In genomic region chr21:33028759-33029511, GRCh38 we compare ENCODE assay signal across 8 cellular contexts. TPM values are rescaled to one million over a fixed set of nuclear protein-coding genes. Genes with fewer than 3 reads are reported as not detected.
DNase-seq lines count a peak whose midpoint lies in the region; ATAC-seq lines count a peak whose summit lies in the region.

No MANE protein-coding gene starts in this region.

- no peak overlapping the region for H3K27ac Mint-ChIP-seq in activated CD4-positive, alpha-beta T cell treated with anti-CD3 and anti-CD28 coated beads for 36 hours
- H3K27ac Mint-ChIP-seq in stimulated activated naive CD8-positive, alpha-beta T cell treated with anti-CD3 and anti-CD28 coated beads, Interleukin-15, amount 100 ng/mL, for 72 hours = no peak overlapping the region

- peaks cover 36% of the 10 kb centered on the region for H3K4me1 Mint-ChIP-seq in activated CD4-positive, alpha-beta T cell treated with anti-CD3 and anti-CD28 coated beads for 36 hours
- peaks cover 53% of the 10 kb centered on the region for H3K4me1 Mint-ChIP-seq in stimulated activated naive CD8-positive, alpha-beta T cell treated with anti-CD3 and anti-CD28 coated beads, Interleukin-15, amount 100 ng/mL, for 72 hours

- no peaks in the 10 kb centered on the region for H3K36me3 Mint-ChIP-seq in activated CD4-positive, alpha-beta T cell treated with anti-CD3 and anti-CD28 coated beads for 36 hours (ENCODE audit: low read depth)

- CTCF ChIA-PET in activated CD4-positive, alpha-beta T cell treated with anti-CD3 and anti-CD28 coated beads for 36 hours (lab: Charles Lee) = interaction anchor here (0.6 to 1.2 kb wide), 4 partner anchors 8 to 353 kb away, joined by 3 to 6 read pairs (median 3); no protein-coding TSS in a partner anchor

- H3K9me3 Mint-ChIP-seq in activated CD4-positive, alpha-beta T cell treated with anti-CD3 and anti-CD28 coated beads for 36 hours (ENCODE audit: low read depth) = no peaks in the 10 kb centered on the region
- no peaks in the 10 kb centered on the region for H3K9me3 Mint-ChIP-seq in stimulated activated naive CD8-positive, alpha-beta T cell treated with anti-CD3 and anti-CD28 coated beads, Interleukin-15, amount 100 ng/mL, for 72 hours

- peak; percentile 61 for DNase-seq in activated CD4-positive, alpha-beta T cell treated with anti-CD3 and anti-CD28 coated beads for 36 hours
- DNase-seq in activated CD4-positive, alpha-beta T cell treated with anti-CD3 and anti-CD28 coated beads for 1 hour = no peak
- DNase-seq in activated T-cell treated with anti-CD3 and anti-CD28 coated beads, Interleukin-2, amount 50 U/mL, for 48 hours = peak; percentile 43 to 51
- peak; percentile 43 for DNase-seq in left kidney (ENCODE audit: low read depth, low spot score)
- DNase-seq in stimulated activated naive CD8-positive, alpha-beta T cell treated with anti-CD3 and anti-CD28 coated beads, Interleukin-15, amount 100 ng/mL, for 72 hours = peak in 1 of 2 donors; percentile 26
- no peak for DNase-seq in NCI-H345 treated with DMSO at 0.1 percent for 48 hours (lab: John Stamatoyannopoulos, UW; ENCODE audit: unreplicated experiment)
- DNase-seq in amniotic stem cell (lab: John Stamatoyannopoulos, UW) = no peak

- intact Hi-C loops in activated CD4-positive, alpha-beta T cell treated with anti-CD3 and anti-CD28 coated beads for 36 hours (cut with DNase I, micrococcal nuclease) = loop anchor here (1.0 to 10.0 kb wide), 3 partner anchors 8 to 96 kb away; partner anchors contain the start of gene OLIG1 (in 1 of the 2)

- POLR2A ChIA-PET in activated CD4-positive, alpha-beta T cell treated with anti-CD3 and anti-CD28 coated beads for 36 hours (lab: Charles Lee) = no interaction called here

- no peak for ATAC-seq in activated CD4-positive, alpha-beta T cell treated with anti-CD3 and anti-CD28 coated beads for 36 hours
- no peak for ATAC-seq in stimulated activated naive CD8-positive, alpha-beta T cell treated with anti-CD3 and anti-CD28 coated beads, Interleukin-15, amount 100 ng/mL, for 72 hours
- no peak for ATAC-seq in GM19351 (IDR thresholded peaks at IDR 0.05; ENCODE audit: unreplicated experiment)

- H3K4me3 Mint-ChIP-seq in activated CD4-positive, alpha-beta T cell treated with anti-CD3 and anti-CD28 coated beads for 36 hours = peak overlapping the region; percentile 45
- peak overlapping the region; percentile 64 to 78 for H3K4me3 Mint-ChIP-seq in stimulated activated naive CD8-positive, alpha-beta T cell treated with anti-CD3 and anti-CD28 coated beads, Interleukin-15, amount 100 ng/mL, for 72 hours

- peaks cover 68% of the 10 kb centered on the region for H3K27me3 Mint-ChIP-seq in activated CD4-positive, alpha-beta T cell treated with anti-CD3 and anti-CD28 coated beads for 36 hours
- H3K27me3 Mint-ChIP-seq in stimulated activated naive CD8-positive, alpha-beta T cell treated with anti-CD3 and anti-CD28 coated beads, Interleukin-15, amount 100 ng/mL, for 72 hours = peaks cover 83% of the 10 kb centered on the region

RNA-seq across cellular contexts. Expression of gene OLIG2, which starts 3.2 kb away (rescaled TPM):
- total RNA-seq in activated CD4-positive, alpha-beta T cell treated with anti-CD3 and anti-CD28 coated beads for 36 hours = not detected

RNA-seq across cellular contexts. Expression of gene OLIG1, which starts 41.0 kb away (rescaled TPM):
- total RNA-seq in activated CD4-positive, alpha-beta T cell treated with anti-CD3 and anti-CD28 coated beads for 36 hours = not detected

Comparison
In these comparisons a context has a peak if more than half of its experiments do, and no peak if none do; other contexts are left out.
1. DNase-seq: peak in activated CD4-positive, alpha-beta T cell treated with anti-CD3 and anti-CD28 coated beads for 36 hours (single experiment), activated T-cell treated with anti-CD3 and anti-CD28 coated beads, Interleukin-2, amount 50 U/mL, for 48 hours (2 of 2) and left kidney (single experiment); none in activated CD4-positive, alpha-beta T cell treated with anti-CD3 and anti-CD28 coated beads for 1 hour (single experiment), NCI-H345 treated with DMSO at 0.1 percent for 48 hours (single experiment) and amniotic stem cell (single experiment).